ENCODE assay signal across 9 cellular contexts in the genomic region with DNA sequence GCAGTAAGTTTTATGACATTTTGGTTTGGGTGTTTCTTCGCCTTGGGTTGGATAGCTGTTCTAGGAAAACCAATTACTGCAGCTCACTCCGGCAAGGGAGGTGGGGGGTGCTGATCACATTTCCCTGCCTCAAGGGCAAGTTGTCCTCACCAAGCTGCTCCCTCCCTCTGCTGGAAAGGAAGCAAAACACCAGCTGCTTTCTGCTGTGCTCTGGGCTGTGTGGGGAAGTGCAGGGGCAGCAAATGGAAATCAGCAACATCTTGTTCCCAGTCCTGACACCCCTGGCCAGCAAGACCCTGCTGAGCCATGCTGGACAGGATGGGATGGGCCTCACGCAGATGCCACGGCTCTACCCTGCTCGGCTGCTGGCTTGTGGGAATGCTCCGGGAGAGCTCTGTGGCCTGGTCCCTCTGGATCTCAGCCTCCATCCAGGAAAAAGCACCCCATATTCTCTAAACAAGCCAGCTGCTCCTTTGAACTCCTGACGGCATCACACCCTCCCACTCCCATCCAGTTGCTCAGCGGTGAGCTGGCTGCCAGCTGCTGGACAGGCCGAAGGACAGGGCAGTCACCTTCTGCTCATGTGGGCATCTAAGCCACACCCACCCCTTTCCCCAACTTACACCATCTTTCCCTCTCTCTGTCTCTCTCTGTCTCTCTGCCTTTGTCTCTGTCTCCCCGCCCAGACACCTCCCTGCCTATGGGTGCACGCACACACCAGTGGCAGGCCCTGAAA. TPM values are rescaled to one million over a fixed set of nuclear protein-coding genes. Genes with fewer than 3 reads are reported as not detected.
DNase-seq lines count a peak whose midpoint lies in the region; ATAC-seq and TF ChIP-seq lines count a peak whose summit lies in the region.
"Had no signal": no experiment of that assay in that cellular context is flagged by ENCODE, and none has a peak within 500 bp of the region (broad histone marks: within the 10 kb centered on the region; RNA-seq: fewer than 3 reads in every experiment).

No MANE protein-coding gene starts in this region.

- no peak overlapping the region for H3K9ac ChIP-seq in mesendoderm (ENCODE audit: low read length)

- H2AK5ac ChIP-seq in mesendoderm (ENCODE audit: low read length), result no peak overlapping the region

- H3K36me3 ChIP-seq in BE2C, result no peaks in the 10 kb centered on the region
- no peaks in the 10 kb centered on the region for H3K36me3 ChIP-seq in mesendoderm (ENCODE audit: control insufficient read depth, insufficient read depth, low read length)
- H3K36me3 ChIP-seq in CD8-positive, alpha-beta memory T cell (ENCODE audit: insufficient read depth, low read length), result no peaks in the 10 kb centered on the region
- H3K36me3 ChIP-seq in CD8-positive, alpha-beta T cell (ENCODE audit: insufficient read depth, low read length), result no peaks in the 10 kb centered on the region

- peaks cover 25% of the 10 kb centered on the region for H3K27me3 ChIP-seq in BE2C
- H3K27me3 ChIP-seq in mesendoderm (ENCODE audit: insufficient read depth, low read length, poor library complexity), result no peaks in the 10 kb centered on the region
- H3K27me3 ChIP-seq in CD8-positive, alpha-beta memory T cell (ENCODE audit: insufficient read depth, low read length, poor library complexity, severe bottlenecking), result peaks cover 8% of the 10 kb centered on the region
- peaks cover 11% of the 10 kb centered on the region for H3K27me3 ChIP-seq in CD8-positive, alpha-beta T cell (ENCODE audit: insufficient read depth, low read length)

- H3K27me3 Mint-ChIP-seq in CD8-positive, alpha-beta memory T cell, result peaks cover 44 to 71% of the 10 kb centered on the region in 2 donors
- peaks cover 62% of the 10 kb centered on the region for H3K27me3 Mint-ChIP-seq in CD8-positive, alpha-beta T cell (ENCODE audit: low read depth)

- no peak overlapping the region for H2BK5ac ChIP-seq in mesendoderm (ENCODE audit: low read length)

- H3K4me2 ChIP-seq in mesendoderm (ENCODE audit: low read length), result no peak overlapping the region

- H3K4me3 ChIP-seq in BE2C (ENCODE audit: low read depth, low read length), result no peak overlapping the region
- no peak overlapping the region for H3K4me3 ChIP-seq in NB4 (ENCODE audit: low read depth, low read length)
- no peak overlapping the region for H3K4me3 ChIP-seq in choroid plexus epithelial cell (ENCODE audit: low read depth, low read length)
- no peak overlapping the region for H3K4me3 ChIP-seq in mesendoderm (ENCODE audit: low read length)
- H3K4me3 ChIP-seq in CD8-positive, alpha-beta memory T cell (ENCODE audit: low read length), result no peak overlapping the region
- no peak overlapping the region for H3K4me3 ChIP-seq in CD8-positive, alpha-beta T cell (ENCODE audit: low read depth, low read length)
- H3K4me3 ChIP-seq: skin epidermis had no signal

- no peaks in the 10 kb centered on the region for H3K79me2 ChIP-seq in mesendoderm (ENCODE audit: control insufficient read depth, insufficient read depth, low read length)

- H3K27ac Mint-ChIP-seq in CD8-positive, alpha-beta memory T cell, result peak overlapping the region in 1 of 8 donors; percentile 4
- no peak overlapping the region for H3K27ac Mint-ChIP-seq in CD8-positive, alpha-beta T cell

- no peak overlapping the region for H3K18ac ChIP-seq in mesendoderm (ENCODE audit: low read length)

- intact Hi-C loops in CD8-positive, alpha-beta T cell (cut with DNase I, micrococcal nuclease), result no loop called here

- no peak overlapping the region for H2BK15ac ChIP-seq in mesendoderm (replicated peaks; ENCODE audit: low read depth)

- H4K8ac ChIP-seq in mesendoderm (ENCODE audit: low read depth, low read length), result no peak overlapping the region

- H3K9me3 Mint-ChIP-seq in CD8-positive, alpha-beta memory T cell, result no peaks in the 10 kb centered on the region
- no peaks in the 10 kb centered on the region for H3K9me3 Mint-ChIP-seq in CD8-positive, alpha-beta T cell

- DNase-seq in BE2C, result peak; percentile 60
- peak; percentile 33 for DNase-seq in NB4 (ENCODE audit: low read depth)
- peak; percentile 79 for DNase-seq in choroid plexus epithelial cell (ENCODE audit: low read depth)
- DNase-seq in mesendoderm, result peak; percentile 91
- DNase-seq in activated gamma-delta T cell (lab: John Stamatoyannopoulos, UW), result no peak
- no peak for DNase-seq in CD8-positive, alpha-beta memory T cell
- DNase-seq in CD8-positive, alpha-beta T cell, result no peak
- DNase-seq in T-helper 9 cell, result no peak

- ATAC-seq in CD8-positive, alpha-beta T cell, result no peak

- H3K4me1 ChIP-seq in BE2C (no peaks in the 10 kb centered on the region; the same call in 1 of the 2 replicates), mesendoderm (ENCODE audit: control insufficient read depth, low read depth, low read length) (peaks cover 3% of the 10 kb centered on the region)
- no peaks in the 10 kb centered on the region for H3K4me1 ChIP-seq in CD8-positive, alpha-beta memory T cell (ENCODE audit: insufficient read depth, low read length)
- H3K4me1 ChIP-seq in CD8-positive, alpha-beta T cell (ENCODE audit: insufficient read depth, low read length), result no peaks in the 10 kb centered on the region

- no peaks in the 10 kb centered on the region for H3K36me3 Mint-ChIP-seq in CD8-positive, alpha-beta memory T cell
- no peaks in the 10 kb centered on the region for H3K36me3 Mint-ChIP-seq in CD8-positive, alpha-beta T cell

- no peak overlapping the region for H2BK120ac ChIP-seq in mesendoderm (ENCODE audit: low read depth, low read length)

- TF ChIP-seq CTCF in BE2C (IDR thresholded peaks at IDR 0.05; ENCODE audit: low read depth, low read length) (peak; percentile 62), NB4 (IDR thresholded peaks at IDR 0.05; ENCODE audit: low read depth, low read length) (peak; percentile 5), choroid plexus epithelial cell (conservative IDR thresholded peaks at IDR 0.05; ENCODE audit: low read depth, low read length) (peak; percentile 82)
- TF ChIP-seq CTCF in CD8-positive, alpha-beta T cell (IDR thresholded peaks at IDR 0.05), result no peak

- no peak overlapping the region for H3K4me3 Mint-ChIP-seq in CD8-positive, alpha-beta memory T cell
- H3K4me3 Mint-ChIP-seq in CD8-positive, alpha-beta T cell, result no peak overlapping the region

- H4K5ac ChIP-seq in mesendoderm (ENCODE audit: low read length), result no peak overlapping the region

- no peak overlapping the region for H3K56ac ChIP-seq in mesendoderm (ENCODE audit: low read length)

- no peaks in the 10 kb centered on the region; the same call in 1 of the 2 replicates for H3K9me3 ChIP-seq in BE2C
- no peaks in the 10 kb centered on the region for H3K9me3 ChIP-seq in CD8-positive, alpha-beta memory T cell (ENCODE audit: low read length)
- no peaks in the 10 kb centered on the region for H3K9me3 ChIP-seq in CD8-positive, alpha-beta T cell (ENCODE audit: low read length)

- H3K27ac ChIP-seq in mesendoderm (ENCODE audit: low read depth, low read length), result no peak overlapping the region
- H3K27ac ChIP-seq in CD8-positive, alpha-beta memory T cell (ENCODE audit: low read depth, low read length), result no peak overlapping the region
- H3K27ac ChIP-seq in CD8-positive, alpha-beta T cell (ENCODE audit: low read depth, low read length), result no peak overlapping the region
- H3K27ac ChIP-seq: skin epidermis had no signal

- H3K23ac ChIP-seq in mesendoderm (ENCODE audit: low read length), result no peak overlapping the region

- WGBS in mesendoderm (ENCODE audit: extremely low coverage, insufficient coverage, low lambda C conversion rate), result no CpG with 5 or more reads among the region's 11 CpGs

- POLR2A ChIA-PET in CD8-positive, alpha-beta memory T cell (lab: Charles Lee), result no interaction called here
- POLR2A ChIA-PET in CD8-positive, alpha-beta T cell (lab: Charles Lee), result no interaction called here

- H3K4me1 Mint-ChIP-seq in CD8-positive, alpha-beta memory T cell, result peaks cover 0 to 4% (median 0%) of the 10 kb centered on the region in 3 donors
- no peaks in the 10 kb centered on the region for H3K4me1 Mint-ChIP-seq in CD8-positive, alpha-beta T cell (ENCODE audit: low read depth)

- CTCF ChIA-PET in CD8-positive, alpha-beta memory T cell (lab: Charles Lee), result interaction anchor here (1.4 kb wide), 1 partner anchor 10 kb away, joined by 6 read pairs; no protein-coding TSS in a partner anchor
- CTCF ChIA-PET in CD8-positive, alpha-beta T cell (lab: Charles Lee), result interaction anchor here (1.0 to 1.5 kb wide), 3 partner anchors 10 to 13 kb away, joined by 3 to 7 read pairs (median 7); no protein-coding TSS in a partner anchor

- no peak for TF ChIP-seq POLR2A in NB4 (IDR thresholded peaks at IDR 0.05; ENCODE audit: extremely low read depth, insufficient read length)

- H3K4ac ChIP-seq in mesendoderm (ENCODE audit: low read depth, low read length), result no peak overlapping the region

- no peaks in the 10 kb centered on the region for H3K79me1 ChIP-seq in mesendoderm (ENCODE audit: low read length)

RNA-seq across cellular contexts. Expression of gene EIF5, which starts 52.4 kb away (rescaled TPM):
- polyA plus RNA-seq in BE2C (2012; ENCODE audit: insufficient read depth, insufficient read length, low read depth), result 442 TPM
- 542 TPM for polyA plus RNA-seq in mesendoderm (2013, experiment 1 of 2)
- polyA plus RNA-seq in mesendoderm (2013, experiment 2 of 2), result 540 TPM
- total RNA-seq in CD8-positive, alpha-beta memory T cell, result 100 to 1,000 TPM; 394 to 409 TPM
- 312 TPM for polyA plus RNA-seq in CD8-positive, alpha-beta memory T cell
- 100 to 1,000 TPM; 711 to 754 TPM for total RNA-seq in CD8-positive, alpha-beta T cell

Comparison
In these comparisons a context has a peak if more than half of its experiments do, and no peak if none do; other contexts are left out.
1. DNase-seq: peak in BE2C (single experiment), NB4 (single experiment), choroid plexus epithelial cell (single experiment) and mesendoderm (single experiment); none in activated gamma-delta T cell (single experiment), CD8-positive, alpha-beta memory T cell (0 of 5), CD8-positive, alpha-beta T cell (0 of 7) and T-helper 9 cell (single experiment).